10 cellular contexts compared by ENCODE assay signal in genomic region chr4:1199556-1200331, GRCh38. TPM values are rescaled to one million over a fixed set of nuclear protein-coding genes. Genes with fewer than 3 reads are reported as not detected.
DNase-seq lines count a peak whose midpoint lies in the region; ATAC-seq and TF ChIP-seq lines count a peak whose summit lies in the region.
"Had no signal": no experiment of that assay in that cellular context is flagged by ENCODE, and none has a peak within 500 bp of the region (broad histone marks: within the 10 kb centered on the region; RNA-seq: fewer than 3 reads in every experiment).

No MANE protein-coding gene starts in this region.

- no peak for TF ChIP-seq CTCF in glutamatergic neuron (IDR thresholded peaks at IDR 0.05; ENCODE audit: partially characterized antibody, unreplicated experiment)
- no peak for TF ChIP-seq CTCF in spleen (IDR thresholded peaks at IDR 0.05 in 8 of 11, conservative IDR thresholded peaks at IDR 0.05 in 3 of 11)

- intact Hi-C loops in activated CD4-positive, alpha-beta memory T cell treated with anti-CD3 and anti-CD28 coated beads for 36 hours (cut with micrococcal nuclease) = loop anchor here (2.0 to 5.0 kb wide), 2 partner anchors 17 to 68 kb away; no protein-coding TSS in a partner anchor
- intact Hi-C loops in spleen (cut with DNase I; ENCODE audit: low total_unique reads) = no loop called here

- H3K27ac ChIP-seq in spleen = peak overlapping the region in 6 of 8 donors; percentile 72 to 96 (median 91)

- CTCF ChIA-PET in activated CD4-positive, alpha-beta memory T cell treated with anti-CD3 and anti-CD28 coated beads for 36 hours (lab: Charles Lee) = interaction anchor here (2.0 kb wide), 1 partner anchor 32 kb away, joined by 8 read pairs; no protein-coding TSS in a partner anchor

- peak overlapping the region; percentile 67 for H3K4me3 Mint-ChIP-seq in activated CD4-positive, alpha-beta memory T cell treated with anti-CD3 and anti-CD28 coated beads for 36 hours
- peak overlapping the region; percentile 43 for H3K4me3 Mint-ChIP-seq in glutamatergic neuron (ENCODE audit: unreplicated experiment)

- H3K27ac Mint-ChIP-seq in activated CD4-positive, alpha-beta memory T cell treated with anti-CD3 and anti-CD28 coated beads for 36 hours = no peak overlapping the region
- H3K27ac Mint-ChIP-seq in glutamatergic neuron (ENCODE audit: unreplicated experiment) = no peak overlapping the region

- H3K9me3 ChIP-seq in spleen = no peaks in the 10 kb centered on the region

- WGBS in spleen, 5 donors = 78 to 85% (median 83%) methylated on average over 25 to 27 of the region's 27 CpGs

- TF ChIP-seq POLR2A in spleen (IDR thresholded peaks at IDR 0.05) = no peak

- no peaks in the 10 kb centered on the region for H3K27me3 ChIP-seq in H7 (ENCODE audit: control insufficient read depth, insufficient read depth, low read length)
- no peaks in the 10 kb centered on the region for H3K27me3 ChIP-seq in spleen (replicated peaks in 1 of 7)

- ATAC-seq in GM18861 (IDR thresholded peaks at IDR 0.05; ENCODE audit: unreplicated experiment) = no peak
- no peak for ATAC-seq in activated CD4-positive, CD25-positive, alpha-beta regulatory T cell treated with anti-CD3 and anti-CD28 coated beads, Interleukin-2, amount 50 U/mL, for 24 hours
- no peak for ATAC-seq in HG02623 (IDR thresholded peaks at IDR 0.05; ENCODE audit: unreplicated experiment)

- H3K4me3 ChIP-seq in H7 (ENCODE audit: insufficient read depth, low read depth, low read length) = no peak overlapping the region
- H3K4me3 ChIP-seq in spleen = peak overlapping the region in 4 of 8 donors; percentile 40 to 67 (median 42)

- H3K27me3 Mint-ChIP-seq in activated CD4-positive, alpha-beta memory T cell treated with anti-CD3 and anti-CD28 coated beads for 36 hours = no peaks in the 10 kb centered on the region
- H3K27me3 Mint-ChIP-seq in glutamatergic neuron (ENCODE audit: unreplicated experiment) = peaks cover 9% of the 10 kb centered on the region

- peaks cover 33% of the 10 kb centered on the region for H3K4me1 Mint-ChIP-seq in activated CD4-positive, alpha-beta memory T cell treated with anti-CD3 and anti-CD28 coated beads for 36 hours (ENCODE audit: low read depth)
- peaks cover 25% of the 10 kb centered on the region for H3K4me1 Mint-ChIP-seq in glutamatergic neuron (ENCODE audit: low read depth, unreplicated experiment)

- no peaks in the 10 kb centered on the region for H3K9me3 Mint-ChIP-seq in activated CD4-positive, alpha-beta memory T cell treated with anti-CD3 and anti-CD28 coated beads for 36 hours
- peaks cover 13% of the 10 kb centered on the region for H3K9me3 Mint-ChIP-seq in glutamatergic neuron (ENCODE audit: unreplicated experiment)

- H3K36me3 ChIP-seq in H7 (replicated peaks; ENCODE audit: control insufficient read depth, insufficient read depth, low read length) (no peaks in the 10 kb centered on the region), spleen (peaks cover 0 to 27% (median 0%) of the 10 kb centered on the region in 6 donors)

- peaks cover 2% of the 10 kb centered on the region for H3K36me3 Mint-ChIP-seq in activated CD4-positive, alpha-beta memory T cell treated with anti-CD3 and anti-CD28 coated beads for 36 hours
- no peaks in the 10 kb centered on the region for H3K36me3 Mint-ChIP-seq in glutamatergic neuron (ENCODE audit: unreplicated experiment)

- DNase-seq in H7 = peak; percentile 41
- DNase-seq in activated CD4-positive, alpha-beta memory T cell treated with anti-CD3 and anti-CD28 coated beads for 36 hours = no peak
- no peak for DNase-seq in glutamatergic neuron
- peak; percentile 72 for DNase-seq in spleen
- DNase-seq in epidermal melanocyte (ENCODE audit: insufficient read length, low spot score) = no peak
- DNase-seq: amygdala, NCI-H2029 treated with DMSO at 0.1 percent for 48 hours had no signal

- peaks cover 18 to 89% (median 57%) of the 10 kb centered on the region in 6 donors for H3K4me1 ChIP-seq in spleen

- POLR2A ChIA-PET in activated CD4-positive, alpha-beta memory T cell treated with anti-CD3 and anti-CD28 coated beads for 36 hours (lab: Charles Lee) = interaction anchor here (0.8 to 1.5 kb wide), 2 partner anchors 50 to 90 kb away, joined by 3 read pairs; partner anchors contain the start of gene MAEA

RNA-seq across cellular contexts. Expression of gene SPON2, which starts 27.4 kb away (rescaled TPM):
- 0.62 and 2.5 TPM in 2 replicates for total RNA-seq in H7 (2014; rRNA removed; shearing (Covaris generic))
- total RNA-seq in activated CD4-positive, alpha-beta memory T cell treated with anti-CD3 and anti-CD28 coated beads for 36 hours = 1 to 10 TPM; 9.0 to 9.5 TPM
- total RNA-seq in glutamatergic neuron (ENCODE audit: unreplicated experiment) (769 TPM), spleen (10 to 100 TPM; 15.5 to 51.3 (median 43.7) TPM)
- 10 to 100 TPM in 2 of 3 donors, 1 to 10 TPM in 1; 8.3 to 29.8 (median 11.7) TPM for polyA plus RNA-seq in spleen

RNA-seq across cellular contexts. Expression of gene CTBP1, which starts 49.2 kb away (rescaled TPM):
- 267 and 360 TPM in 2 replicates for total RNA-seq in H7 (2014; rRNA removed; shearing (Covaris generic))
- total RNA-seq in activated CD4-positive, alpha-beta memory T cell treated with anti-CD3 and anti-CD28 coated beads for 36 hours = 100 to 1,000 TPM; 154 to 162 TPM
- total RNA-seq in glutamatergic neuron (ENCODE audit: unreplicated experiment) (302 TPM), spleen (100 to 1,000 TPM; 162 to 226 (median 196) TPM)
- 100 to 1,000 TPM; 101 to 176 (median 123) TPM for polyA plus RNA-seq in spleen

Comparison
In these comparisons a context has a peak if more than half of its experiments do, and no peak if none do; other contexts are left out.
1. DNase-seq: peak in H7 (single experiment) and spleen (single experiment); none in activated CD4-positive, alpha-beta memory T cell treated with anti-CD3 and anti-CD28 coated beads for 36 hours (single experiment), glutamatergic neuron (single experiment) and epidermal melanocyte (single experiment).
2. RNA of gene SPON2, which starts 27.4 kb away (total RNA-seq): 769 TPM in glutamatergic neuron (single experiment); 15.5 to 51.3 TPM in spleen, 9.0 to 9.5 TPM in activated CD4-positive, alpha-beta memory T cell treated with anti-CD3 and anti-CD28 coated beads for 36 hours and 0.62 to 2.5 TPM in H7; every median in the first group is over 10 times any median in the second.